ENCODE assay signal across 23 cellular contexts in genomic region chr5:68375540-68375939, GRCh38.
DNase-seq lines count a peak whose midpoint lies in the region; ATAC-seq, FAIRE-seq and TF ChIP-seq lines count a peak whose summit lies in the region.
"Had no signal": no experiment of that assay in that cellular context is flagged by ENCODE, and none has a peak within 500 bp of the region (broad histone marks: within the 10 kb centered on the region; RNA-seq: fewer than 3 reads in every experiment).

No MANE protein-coding gene starts in this region.

- DNase-seq in left ventricle myocardium superior (no peak), left cardiac atrium (no peak), NCI-H526 treated with DMSO at 0.1 percent for 48 hours (lab: John Stamatoyannopoulos, UW) (peak; percentile 92), esophagus muscularis mucosa (ENCODE audit: extremely low spot score) (peak; percentile 7), anterior cingulate cortex (lab: John Stamatoyannopoulos, UW) (no peak), D721Med (ENCODE audit: insufficient read length, low spot score) (no peak)
- DNase-seq: CD4-positive, alpha-beta T cell; DMS53; EL; GDM1; Karpas-422; NCI-H1105; NCI-H1436 treated with DMSO at 0.1 percent for 48 hours; NCI-H187 treated with DMSO at 0.1 percent for 48 hours; NCI-H510A; NCI-H774; SJCRH30; T-cell had no signal

- FAIRE-seq in D721Med (lab: Jason Lieb, UNC), result no peak
- FAIRE-seq: A549, H1 had no signal

- no peaks in the 10 kb centered on the region for H3K27me3 ChIP-seq in esophagus muscularis mucosa
- H3K27me3 ChIP-seq: BLaER1 treated with 17β-estradiol and CSF1 and Interleukin-3, amounts not matched to agents 10 nM and 100 nM; SJCRH30 had no signal

- intact Hi-C loops in left ventricle myocardium superior (cut with micrococcal nuclease) (no loop called here), left cardiac atrium (cut with DNase I) (loop anchor here in 1 of 2 donors (10.0 kb wide), 1 partner anchor 61 kb away; no protein-coding TSS in a partner anchor), esophagus muscularis mucosa (cut with DNase I) (no loop called here)

- no peak for TF ChIP-seq CTCF in esophagus muscularis mucosa (IDR thresholded peaks at IDR 0.05)
- TF ChIP-seq CTCF in D721Med (IDR thresholded peaks at IDR 0.05; ENCODE audit: insufficient read depth, missing control alignments), result no peak

- no peak overlapping the region for H3K27ac ChIP-seq in esophagus muscularis mucosa (replicated peaks in 1 of 4)
- H3K27ac ChIP-seq: A549; BLaER1 treated with 17β-estradiol and CSF1 and Interleukin-3, amounts not matched to agents 10 nM and 100 nM; SJCRH30 had no signal

- no peak overlapping the region for H3K4me3 ChIP-seq in esophagus muscularis mucosa
- H3K4me3 ChIP-seq: A549; BLaER1 treated with 17β-estradiol and CSF1 and Interleukin-3, amounts not matched to agents 10 nM and 100 nM; GM12878; SJCRH30 had no signal

- WGBS in esophagus muscularis mucosa, result 87% methylated on average over 3 of the region's 3 CpGs

- ATAC-seq in left ventricle myocardium superior (peak; percentile 84), left cardiac atrium (no peak), SK-N-SH treated with all-trans-retinoic acid at 6 μM for 48 hours (no peak)
- ATAC-seq: A549, GM12878, T-cell had no signal

- no peak for TF ChIP-seq EP300 in esophagus muscularis mucosa (IDR thresholded peaks at IDR 0.05)

- H3K9me3 ChIP-seq in esophagus muscularis mucosa, result no peaks in the 10 kb centered on the region
- H3K9me3 ChIP-seq: A549, SJCRH30 had no signal

- peaks cover 0 to 6% (median 5%) of the 10 kb centered on the region in 4 donors for H3K4me1 ChIP-seq in esophagus muscularis mucosa
- H3K4me1 ChIP-seq: A549 had no signal

- TF ChIP-seq POLR2A in esophagus muscularis mucosa (IDR thresholded peaks at IDR 0.05; ENCODE audit: low read depth), result no peak

- no peaks in the 10 kb centered on the region for H3K36me3 ChIP-seq in esophagus muscularis mucosa
- H3K36me3 ChIP-seq: BLaER1 treated with 17β-estradiol and CSF1 and Interleukin-3, amounts not matched to agents 10 nM and 100 nM had no signal

TF ChIP-seq in SK-N-SH treated with all-trans-retinoic acid at 6 μM for 48 hours, 23 proteins besides CTCF, POLR2A, EP300 and RAD21:
- TF ChIP-seq ESRRG (CRISPR knock-in tag; IDR thresholded peaks at IDR 0.05) (no peak), BACH2 (CRISPR knock-in tag; IDR thresholded peaks at IDR 0.05; ENCODE audit: borderline replicate concordance) (no peak), ZNF70 (CRISPR knock-in tag; IDR thresholded peaks at IDR 0.05) (no peak), CSDC2 (CRISPR knock-in tag; IDR thresholded peaks at IDR 0.05) (no peak), ZC3H10 (CRISPR knock-in tag; IDR thresholded peaks at IDR 0.05) (no peak), ZNF565 (CRISPR knock-in tag; conservative IDR thresholded peaks at IDR 0.05; ENCODE audit: low read depth) (no peak)
- TF ChIP-seq, protein P1, sequence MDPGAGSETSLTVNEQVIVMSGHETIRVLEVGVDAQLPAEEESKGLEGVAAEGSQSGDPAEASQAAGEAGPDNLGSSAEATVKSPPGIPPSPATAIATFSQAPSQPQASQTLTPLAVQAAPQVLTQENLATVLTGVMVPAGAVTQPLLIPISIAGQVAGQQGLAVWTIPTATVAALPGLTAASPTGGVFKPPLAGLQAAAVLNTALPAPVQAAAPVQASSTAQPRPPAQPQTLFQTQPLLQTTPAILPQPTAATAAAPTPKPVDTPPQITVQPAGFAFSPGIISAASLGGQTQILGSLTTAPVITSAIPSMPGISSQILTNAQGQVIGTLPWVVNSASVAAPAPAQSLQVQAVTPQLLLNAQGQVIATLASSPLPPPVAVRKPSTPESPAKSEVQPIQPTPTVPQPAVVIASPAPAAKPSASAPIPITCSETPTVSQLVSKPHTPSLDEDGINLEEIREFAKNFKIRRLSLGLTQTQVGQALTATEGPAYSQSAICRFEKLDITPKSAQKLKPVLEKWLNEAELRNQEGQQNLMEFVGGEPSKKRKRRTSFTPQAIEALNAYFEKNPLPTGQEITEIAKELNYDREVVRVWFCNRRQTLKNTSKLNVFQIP (CRISPR knock-in tag; IDR thresholded peaks at IDR 0.05; ENCODE audit: borderline replicate concordance, low read depth), result no peak
- TF ChIP-seq, protein P2, sequence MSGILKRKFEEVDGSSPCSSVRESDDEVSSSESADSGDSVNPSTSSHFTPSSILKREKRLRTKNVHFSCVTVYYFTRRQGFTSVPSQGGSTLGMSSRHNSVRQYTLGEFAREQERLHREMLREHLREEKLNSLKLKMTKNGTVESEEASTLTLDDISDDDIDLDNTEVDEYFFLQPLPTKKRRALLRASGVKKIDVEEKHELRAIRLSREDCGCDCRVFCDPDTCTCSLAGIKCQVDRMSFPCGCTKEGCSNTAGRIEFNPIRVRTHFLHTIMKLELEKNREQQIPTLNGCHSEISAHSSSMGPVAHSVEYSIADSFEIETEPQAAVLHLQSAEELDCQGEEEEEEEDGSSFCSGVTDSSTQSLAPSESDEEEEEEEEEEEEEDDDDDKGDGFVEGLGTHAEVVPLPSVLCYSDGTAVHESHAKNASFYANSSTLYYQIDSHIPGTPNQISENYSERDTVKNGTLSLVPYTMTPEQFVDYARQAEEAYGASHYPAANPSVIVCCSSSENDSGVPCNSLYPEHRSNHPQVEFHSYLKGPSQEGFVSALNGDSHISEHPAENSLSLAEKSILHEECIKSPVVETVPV (CRISPR knock-in tag; IDR thresholded peaks at IDR 0.05), result no peak

Comparison
In these comparisons a context has a peak if more than half of its experiments do, and no peak if none do; other contexts are left out.
1. DNase-seq: peak in NCI-H526 treated with DMSO at 0.1 percent for 48 hours (single experiment) and esophagus muscularis mucosa (single experiment); none in left ventricle myocardium superior (single experiment), left cardiac atrium (single experiment), anterior cingulate cortex (0 of 58) and D721Med (single experiment).